19 cellular contexts compared by ENCODE assay signal in genomic region chr12:39236994-39237393, GRCh38.
DNase-seq lines count a peak whose midpoint lies in the region; ATAC-seq and TF ChIP-seq lines count a peak whose summit lies in the region.
"Had no signal": no experiment of that assay in that cellular context is flagged by ENCODE, and none has a peak within 500 bp of the region (broad histone marks: within the 10 kb centered on the region; RNA-seq: fewer than 3 reads in every experiment).

No MANE protein-coding gene starts in this region.

- H3K4me2 ChIP-seq in SK-N-SH (no peak overlapping the region), fibroblast of lung (ENCODE audit: extremely low read depth, insufficient read depth, low read length) (no peak overlapping the region)
- H3K4me2 ChIP-seq: BLaER1 treated with 17β-estradiol and CSF1 and Interleukin-3, amounts not matched to agents 10 nM and 100 nM had no signal

- ATAC-seq in GM18519 (IDR thresholded peaks at IDR 0.05; ENCODE audit: low FRiP score, unreplicated experiment): no peak
- no peak for ATAC-seq in GM21528 (IDR thresholded peaks at IDR 0.05; ENCODE audit: low FRiP score, unreplicated experiment)
- no peak for ATAC-seq in heart left ventricle
- ATAC-seq: activated T-cell treated with anti-CD3 and anti-CD28 coated beads, Interleukin-2, amount 50 U/mL, for 72 hours; heart right ventricle; left lobe of liver; naive thymus-derived CD8-positive, alpha-beta T cell; Right ventricle myocardium inferior had no signal

- TF ChIP-seq RAD21 in SK-N-SH (IDR thresholded peaks at IDR 0.05; ENCODE audit: low read length): no peak

- no peak for TF ChIP-seq CTCF in SK-N-SH (IDR thresholded peaks at IDR 0.05)
- TF ChIP-seq CTCF in fibroblast of lung (conservative IDR thresholded peaks at IDR 0.05 in 1 of 2, IDR thresholded peaks at IDR 0.05 in 1 of 2; ENCODE audit: low read depth in 1 of 2, low read length in 2 of 2): no peak
- no peak for TF ChIP-seq CTCF in retinal pigment epithelial cell (conservative IDR thresholded peaks at IDR 0.05; ENCODE audit: low read depth, low read length)
- TF ChIP-seq CTCF in heart left ventricle (IDR thresholded peaks at IDR 0.05): no peak

- no peaks in the 10 kb centered on the region for H3K9me2 ChIP-seq in SK-N-SH

- no peak overlapping the region for H3K4me3 ChIP-seq in SK-N-SH (ENCODE audit: low read depth in 2 of 2, low read length in 1 of 2)
- no peak overlapping the region for H3K4me3 ChIP-seq in fibroblast of lung (replicated peaks in 1 of 4; ENCODE audit: control extremely low read depth in 1 of 4, insufficient read depth in 1 of 4, low read depth in 3 of 4, low read length in 4 of 4)
- no peak overlapping the region for H3K4me3 ChIP-seq in retinal pigment epithelial cell (ENCODE audit: low read length)
- no peak overlapping the region for H3K4me3 ChIP-seq in heart left ventricle
- H3K4me3 ChIP-seq: BLaER1 treated with 17β-estradiol and CSF1 and Interleukin-3, amounts not matched to agents 10 nM and 100 nM; heart right ventricle; transverse colon had no signal

- no peaks in the 10 kb centered on the region for H3K79me2 ChIP-seq in SK-N-SH (ENCODE audit: insufficient read depth)
- H3K79me2 ChIP-seq in fibroblast of lung (ENCODE audit: control insufficient read depth, insufficient read depth, low read length): no peaks in the 10 kb centered on the region

- 10% methylated on average over 2 of the region's 2 CpGs for WGBS in SK-N-SH (ENCODE audit: low lambda C conversion rate)
- 56 to 76% (median 67%) methylated on average over 2 of the region's 2 CpGs for WGBS in heart left ventricle, 4 donors

- no peak overlapping the region for H2AFZ ChIP-seq in SK-N-SH (ENCODE audit: low read depth)
- no peak overlapping the region for H2AFZ ChIP-seq in fibroblast of lung (ENCODE audit: low read length)

- H3K36me3 ChIP-seq in SK-N-SH (replicated peaks in 1 of 2; ENCODE audit: control insufficient read depth in 1 of 2, insufficient read depth in 2 of 2, low read length in 1 of 2) (no peaks in the 10 kb centered on the region), fibroblast of lung (ENCODE audit: control insufficient read depth, insufficient read depth, low read length) (no peaks in the 10 kb centered on the region), heart left ventricle (no peaks in the 10 kb centered on the region)
- H3K36me3 ChIP-seq: BLaER1 treated with 17β-estradiol and CSF1 and Interleukin-3, amounts not matched to agents 10 nM and 100 nM; heart right ventricle; transverse colon had no signal

- H3K27ac ChIP-seq in SK-N-SH (ENCODE audit: low read depth in 2 of 2, low read length in 1 of 2) (no peak overlapping the region), fibroblast of lung (ENCODE audit: insufficient read depth, low read length) (no peak overlapping the region), heart left ventricle (no peak overlapping the region)
- H3K27ac ChIP-seq: BLaER1 treated with 17β-estradiol and CSF1 and Interleukin-3, amounts not matched to agents 10 nM and 100 nM; heart right ventricle; transverse colon had no signal

- no peak for TF ChIP-seq POLR2A in heart left ventricle (IDR thresholded peaks at IDR 0.05)

- intact Hi-C loops in heart left ventricle (cut with DNase I): no loop called here

- H3K27me3 ChIP-seq in SK-N-SH (ENCODE audit: insufficient read depth) (no peaks in the 10 kb centered on the region), fibroblast of lung (ENCODE audit: control insufficient read depth, insufficient read depth, low read length) (no peaks in the 10 kb centered on the region), heart left ventricle (no peaks in the 10 kb centered on the region)
- H3K27me3 ChIP-seq: BLaER1 treated with 17β-estradiol and CSF1 and Interleukin-3, amounts not matched to agents 10 nM and 100 nM; heart right ventricle; transverse colon had no signal

- H4K20me1 ChIP-seq in SK-N-SH (ENCODE audit: insufficient read depth) (no peaks in the 10 kb centered on the region), fibroblast of lung (ENCODE audit: control insufficient read depth, extremely low read depth, insufficient read depth, low read length) (no peaks in the 10 kb centered on the region)
- H4K20me1 ChIP-seq: BLaER1 treated with 17β-estradiol and CSF1 and Interleukin-3, amounts not matched to agents 10 nM and 100 nM had no signal

- H3K9me3 ChIP-seq in SK-N-SH: no peaks in the 10 kb centered on the region
- no peaks in the 10 kb centered on the region for H3K9me3 ChIP-seq in fibroblast of lung (ENCODE audit: control insufficient read depth, insufficient read depth, low read depth, low read length)
- H3K9me3 ChIP-seq in heart left ventricle: no peaks in the 10 kb centered on the region
- H3K9me3 ChIP-seq: BLaER1 treated with 17β-estradiol and CSF1 and Interleukin-3, amounts not matched to agents 10 nM and 100 nM; heart right ventricle; transverse colon had no signal

- no peaks in the 10 kb centered on the region for H3F3A ChIP-seq in SK-N-SH (replicated peaks; ENCODE audit: insufficient read depth)

- POLR2A ChIA-PET in SK-N-SH (lab: Yijun Ruan, JAX): no interaction called here

- CTCF ChIA-PET in SK-N-SH (lab: Yijun Ruan, JAX): interaction anchor here (2.2 kb wide), 1 partner anchor 36 kb away, joined by 7 read pairs; no protein-coding TSS in a partner anchor

- H3K4me1 ChIP-seq in SK-N-SH (ENCODE audit: control insufficient read depth in 1 of 2, insufficient read depth in 2 of 2, low read depth in 1 of 2, low read length in 1 of 2): no peaks in the 10 kb centered on the region; a peak in 1 of 4 replicates
- H3K4me1 ChIP-seq in fibroblast of lung (ENCODE audit: control insufficient read depth, extremely low read depth, insufficient read depth, low read length): no peaks in the 10 kb centered on the region
- no peaks in the 10 kb centered on the region for H3K4me1 ChIP-seq in heart left ventricle
- H3K4me1 ChIP-seq: BLaER1 treated with 17β-estradiol and CSF1 and Interleukin-3, amounts not matched to agents 10 nM and 100 nM; heart right ventricle had no signal

- DNase-seq in HCEC 1CT (peak; percentile 75), SK-N-SH (no peak), fibroblast of lung (ENCODE audit: low read depth in 2 of 2) (peak; percentile 16 to 88), retinal pigment epithelial cell (ENCODE audit: low read depth) (peak; percentile 40), OCI-M2 (lab: John Stamatoyannopoulos, UW; ENCODE audit: unreplicated experiment) (no peak), heart left ventricle (no peak)
- DNase-seq: activated T-cell treated with anti-CD3 and anti-CD28 coated beads, Interleukin-2, amount 50 U/mL, for 72 hours; amygdala; DMS79; heart right ventricle; naive thymus-derived CD8-positive, alpha-beta T cell; NCI-H1105 treated with DMSO at 0.1 percent for 48 hours; NCI-H510A; transverse colon had no signal

- peak in 1 of 2 experiments; percentile 67; a peak in 1 of 4 replicates for TF ChIP-seq EP300 in SK-N-SH (IDR thresholded peaks at IDR 0.05; ENCODE audit: borderline replicate concordance in 1 of 2, low read depth in 1 of 2, low read length in 1 of 2)

- H3K9ac ChIP-seq in SK-N-SH: no peak overlapping the region
- H3K9ac ChIP-seq in fibroblast of lung (ENCODE audit: insufficient read depth, low read length): no peak overlapping the region
- H3K9ac ChIP-seq: BLaER1 treated with 17β-estradiol and CSF1 and Interleukin-3, amounts not matched to agents 10 nM and 100 nM had no signal

TF ChIP-seq in SK-N-SH, 30 proteins besides CTCF, POLR2A, EP300 and RAD21:
- TF ChIP-seq RCOR1 (IDR thresholded peaks at IDR 0.05; ENCODE audit: low read length) (no peak), RFX5 (IDR thresholded peaks at IDR 0.05; ENCODE audit: low read length) (no peak), POLR2AphosphoS5 (IDR thresholded peaks at IDR 0.05; ENCODE audit: low read depth, low read length) (peak; percentile 33; the same call in 1 of the 2 replicates), TCF12 (IDR thresholded peaks at IDR 0.05) (peak; percentile 57; the same call in 1 of the 2 replicates), FOSL2 (IDR thresholded peaks at IDR 0.05; ENCODE audit: borderline replicate concordance, low read depth) (peak; percentile 62; the same call in 1 of the 2 replicates), JUND (IDR thresholded peaks at IDR 0.05) (peak; percentile 70), NFIC (IDR thresholded peaks at IDR 0.05; ENCODE audit: borderline replicate concordance) (peak; percentile 80), PBX3 (IDR thresholded peaks at IDR 0.05) (peak; percentile 84), ZBTB33 (IDR thresholded peaks at IDR 0.05; ENCODE audit: borderline replicate concordance, low read depth) (no peak), TEAD4 (IDR thresholded peaks at IDR 0.05; ENCODE audit: borderline replicate concordance, insufficient read depth) (peak; percentile 31; the same call in 1 of the 2 replicates)

Comparison
In these comparisons a context has a peak if more than half of its experiments do, and no peak if none do; other contexts are left out.
1. DNase-seq: peak in HCEC 1CT (single experiment), fibroblast of lung (2 of 2) and retinal pigment epithelial cell (single experiment); none in SK-N-SH (single experiment), OCI-M2 (single experiment) and heart left ventricle (0 of 5).